9 cellular contexts compared by ENCODE assay signal in genomic region chr6:133817460-133818047, GRCh38.
DNase-seq lines count a peak whose midpoint lies in the region; ATAC-seq and TF ChIP-seq lines count a peak whose summit lies in the region.
"Had no signal": no experiment of that assay in that cellular context is flagged by ENCODE, and none has a peak within 500 bp of the region (broad histone marks: within the 10 kb centered on the region; RNA-seq: fewer than 3 reads in every experiment).

No MANE protein-coding gene starts in this region.

- intact Hi-C loops in aorta (cut with DNase I): no loop called here

- POLR2A ChIA-PET in GM10248 (lab: Yijun Ruan, JAX): no interaction called here

- peak; percentile 59 for ATAC-seq in HG02623 (IDR thresholded peaks at IDR 0.05; ENCODE audit: unreplicated experiment)
- ATAC-seq in effector memory CD8-positive, alpha-beta T cell (replicated peaks): no peak
- no peak for ATAC-seq in aorta (ENCODE audit: low FRiP score)
- no peak for ATAC-seq in HG02884 (IDR thresholded peaks at IDR 0.05; ENCODE audit: unreplicated experiment)

- no peaks in the 10 kb centered on the region for H3K9me3 Mint-ChIP-seq in effector memory CD8-positive, alpha-beta T cell

- H3K4me3 Mint-ChIP-seq in effector memory CD8-positive, alpha-beta T cell: no peak overlapping the region
- H3K4me3 Mint-ChIP-seq: immature natural killer cell had no signal

- H3K27me3 ChIP-seq in aorta (ENCODE audit: control insufficient read depth in 1 of 2, insufficient read depth in 2 of 2, low read length in 1 of 2): no peaks in the 10 kb centered on the region

- H3K36me3 ChIP-seq in aorta (ENCODE audit: control insufficient read depth in 1 of 2, insufficient read depth in 2 of 2, low read length in 1 of 2): no peaks in the 10 kb centered on the region

- CTCF ChIA-PET in GM10248 (lab: Yijun Ruan, JAX): interaction anchor here (1.3 to 2.8 kb wide), 6 partner anchors 17 to 280 kb away, joined by 3 to 7 read pairs (median 4); no protein-coding TSS in a partner anchor

- no peak overlapping the region for H3K4me3 ChIP-seq in aorta (ENCODE audit: low read length in 2 of 2)

- H3K4me1 ChIP-seq in aorta (ENCODE audit: control insufficient read depth in 1 of 2, insufficient read depth in 2 of 2, low read length in 2 of 2): peaks cover 5% of the 10 kb centered on the region in 2 donors

- peaks cover 0 to 10% of the 10 kb centered on the region in 2 donors for H3K27me3 Mint-ChIP-seq in effector memory CD8-positive, alpha-beta T cell

- DNase-seq in GM10248 (ENCODE audit: extremely low spot score) (peak; percentile 23), T-helper 9 cell (peak; percentile 25), aorta (no peak), caudate nucleus (lab: John Stamatoyannopoulos, UW) (no peak)
- peak; percentile 9 to 26 (median 23) for DNase-seq in effector memory CD8-positive, alpha-beta T cell
- peak; percentile 5 to 37 for DNase-seq in stimulated activated CD4-positive, alpha-beta T cell treated with anti-CD3 and anti-CD28 coated beads, Interleukin-1b, Interleukin-23, amount 100 ng/mL, for 4 hours (ENCODE audit: low read depth in 2 of 2)

- H3K4me1 Mint-ChIP-seq in effector memory CD8-positive, alpha-beta T cell (ENCODE audit: low read depth in 2 of 2): no peaks in the 10 kb centered on the region
- H3K4me1 Mint-ChIP-seq: immature natural killer cell had no signal

- TF ChIP-seq CTCF in GM10248 (IDR thresholded peaks at IDR 0.05; ENCODE audit: control extremely low read depth, extremely low read depth, low read depth, missing control alignments): peak; percentile 64

- H3K27ac ChIP-seq in aorta (ENCODE audit: low read depth in 1 of 2, low read length in 2 of 2) (no peak overlapping the region), caudate nucleus (ENCODE audit: low read depth, low read length) (no peak overlapping the region)

- WGBS in aorta, 2 donors: 89% methylated on average over 9 of the region's 9 CpGs

- no peaks in the 10 kb centered on the region for H3K36me3 Mint-ChIP-seq in effector memory CD8-positive, alpha-beta T cell (ENCODE audit: insufficient read depth)
- H3K36me3 Mint-ChIP-seq: immature natural killer cell had no signal

- no peak overlapping the region for H3K27ac Mint-ChIP-seq in effector memory CD8-positive, alpha-beta T cell
- H3K27ac Mint-ChIP-seq: immature natural killer cell had no signal

- no peaks in the 10 kb centered on the region for H3K9me3 ChIP-seq in aorta (ENCODE audit: control insufficient read depth, low read length)

Comparison
In these comparisons a context has a peak if more than half of its experiments do, and no peak if none do; other contexts are left out.
1. DNase-seq: peak in GM10248 (single experiment), T-helper 9 cell (single experiment), effector memory CD8-positive, alpha-beta T cell (3 of 3) and stimulated activated CD4-positive, alpha-beta T cell treated with anti-CD3 and anti-CD28 coated beads, Interleukin-1b, Interleukin-23, amount 100 ng/mL, for 4 hours (2 of 2); none in aorta (0 of 2) and caudate nucleus (0 of 61).